8 cellular contexts compared by ENCODE assay signal in genomic region chr2:12057436-12058166, GRCh38.
DNase-seq lines count a peak whose midpoint lies in the region; ATAC-seq lines count a peak whose summit lies in the region.

No MANE protein-coding gene starts in this region.

- H3K27ac ChIP-seq in SJCRH30 = peak overlapping the region; percentile 79
- H3K27ac ChIP-seq in right cardiac atrium (ENCODE audit: low read length) = no peak overlapping the region

- H3K4me1 ChIP-seq in SJCRH30 (peaks cover 54% of the 10 kb centered on the region), right cardiac atrium (ENCODE audit: control insufficient read depth, insufficient read depth, low read length) (no peaks in the 10 kb centered on the region)

- no peaks in the 10 kb centered on the region for H3K36me3 Mint-ChIP-seq in activated CD4-positive, alpha-beta memory T cell treated with anti-CD3 and anti-CD28 coated beads for 36 hours
- no peaks in the 10 kb centered on the region for H3K36me3 Mint-ChIP-seq in activated CD4-positive, alpha-beta memory T cell treated with anti-CD3 and anti-CD28 coated beads, Interleukin-2, amount 10 ng/mL, durations not matched to agents 7 days and 5 days (ENCODE audit: low read depth)

- intact Hi-C loops in activated CD4-positive, alpha-beta memory T cell treated with anti-CD3 and anti-CD28 coated beads for 36 hours (cut with micrococcal nuclease) = no loop called here
- intact Hi-C loops in right cardiac atrium (cut with DNase I) = no loop called here

- no peak overlapping the region for H3K27ac Mint-ChIP-seq in activated CD4-positive, alpha-beta memory T cell treated with anti-CD3 and anti-CD28 coated beads for 36 hours
- H3K27ac Mint-ChIP-seq in activated CD4-positive, alpha-beta memory T cell treated with anti-CD3 and anti-CD28 coated beads, Interleukin-2, amount 10 ng/mL, durations not matched to agents 7 days and 5 days = no peak overlapping the region

- POLR2A ChIA-PET in activated CD4-positive, alpha-beta memory T cell treated with anti-CD3 and anti-CD28 coated beads for 36 hours (lab: Charles Lee) = no interaction called here
- POLR2A ChIA-PET in activated CD4-positive, alpha-beta memory T cell treated with anti-CD3 and anti-CD28 coated beads, Interleukin-2, amount 10 ng/mL, durations not matched to agents 7 days and 5 days (lab: Charles Lee) = no interaction called here

- CTCF ChIA-PET in activated CD4-positive, alpha-beta memory T cell treated with anti-CD3 and anti-CD28 coated beads for 36 hours (lab: Charles Lee) = no interaction called here
- CTCF ChIA-PET in activated CD4-positive, alpha-beta memory T cell treated with anti-CD3 and anti-CD28 coated beads, Interleukin-2, amount 10 ng/mL, durations not matched to agents 7 days and 5 days (lab: Charles Lee) = no interaction called here

- no peaks in the 10 kb centered on the region for H3K27me3 ChIP-seq in SJCRH30
- H3K27me3 ChIP-seq in right cardiac atrium (ENCODE audit: control insufficient read depth, insufficient read depth) = no peaks in the 10 kb centered on the region

- no peak overlapping the region for H3K4me3 ChIP-seq in SJCRH30
- no peak overlapping the region for H3K4me3 ChIP-seq in right cardiac atrium (ENCODE audit: low read length)

- H3K9me3 Mint-ChIP-seq in activated CD4-positive, alpha-beta memory T cell treated with anti-CD3 and anti-CD28 coated beads for 36 hours = no peaks in the 10 kb centered on the region
- no peaks in the 10 kb centered on the region for H3K9me3 Mint-ChIP-seq in activated CD4-positive, alpha-beta memory T cell treated with anti-CD3 and anti-CD28 coated beads, Interleukin-2, amount 10 ng/mL, durations not matched to agents 7 days and 5 days

- no peak overlapping the region for H3K4me3 Mint-ChIP-seq in activated CD4-positive, alpha-beta memory T cell treated with anti-CD3 and anti-CD28 coated beads for 36 hours
- no peak overlapping the region for H3K4me3 Mint-ChIP-seq in activated CD4-positive, alpha-beta memory T cell treated with anti-CD3 and anti-CD28 coated beads, Interleukin-2, amount 10 ng/mL, durations not matched to agents 7 days and 5 days

- peaks cover 1% of the 10 kb centered on the region for H3K27me3 Mint-ChIP-seq in activated CD4-positive, alpha-beta memory T cell treated with anti-CD3 and anti-CD28 coated beads for 36 hours
- peaks cover 25% of the 10 kb centered on the region for H3K27me3 Mint-ChIP-seq in activated CD4-positive, alpha-beta memory T cell treated with anti-CD3 and anti-CD28 coated beads, Interleukin-2, amount 10 ng/mL, durations not matched to agents 7 days and 5 days

- peak; percentile 14 for DNase-seq in activated CD4-positive, alpha-beta memory T cell treated with anti-CD3 and anti-CD28 coated beads for 36 hours
- DNase-seq in activated CD4-positive, alpha-beta memory T cell treated with anti-CD3 and anti-CD28 coated beads, Interleukin-2, amount 10 ng/mL, durations not matched to agents 7 days and 5 days = no peak
- peak; percentile 96 to 98 for DNase-seq in SJCRH30
- DNase-seq in right cardiac atrium = peak in 2 of 3 donors; percentile 48 to 70
- no peak for DNase-seq in T-helper 9 cell
- no peak for DNase-seq in NCI-H187 (lab: John Stamatoyannopoulos, UW)
- no peak for DNase-seq in AG20443 (ENCODE audit: low spot score)

- no peaks in the 10 kb centered on the region for H3K9me3 ChIP-seq in SJCRH30 (replicated peaks)
- no peaks in the 10 kb centered on the region for H3K9me3 ChIP-seq in right cardiac atrium (ENCODE audit: control insufficient read depth, low read length)

- H3K36me3 ChIP-seq in SJCRH30 = no peaks in the 10 kb centered on the region

- 64% methylated on average over 12 of the region's 12 CpGs for WGBS in right cardiac atrium

- H3K4me1 Mint-ChIP-seq in activated CD4-positive, alpha-beta memory T cell treated with anti-CD3 and anti-CD28 coated beads for 36 hours (ENCODE audit: low read depth) = peaks cover 9% of the 10 kb centered on the region
- H3K4me1 Mint-ChIP-seq in activated CD4-positive, alpha-beta memory T cell treated with anti-CD3 and anti-CD28 coated beads, Interleukin-2, amount 10 ng/mL, durations not matched to agents 7 days and 5 days = peaks cover 2% of the 10 kb centered on the region

- ATAC-seq in HG03064 (IDR thresholded peaks at IDR 0.05; ENCODE audit: low read depth, unreplicated experiment) (peak; percentile 89), right cardiac atrium (peak in 1 of 2 donors; percentile 36)

Comparison
In these comparisons a context has a peak if more than half of its experiments do, and no peak if none do; other contexts are left out.
1. DNase-seq: peak in activated CD4-positive, alpha-beta memory T cell treated with anti-CD3 and anti-CD28 coated beads for 36 hours (single experiment), SJCRH30 (2 of 2) and right cardiac atrium (2 of 3); none in activated CD4-positive, alpha-beta memory T cell treated with anti-CD3 and anti-CD28 coated beads, Interleukin-2, amount 10 ng/mL, durations not matched to agents 7 days and 5 days (single experiment), T-helper 9 cell (single experiment), NCI-H187 (0 of 2) and AG20443 (single experiment).